1 cellular context compared by ENCODE assay signal in the genomic region with DNA sequence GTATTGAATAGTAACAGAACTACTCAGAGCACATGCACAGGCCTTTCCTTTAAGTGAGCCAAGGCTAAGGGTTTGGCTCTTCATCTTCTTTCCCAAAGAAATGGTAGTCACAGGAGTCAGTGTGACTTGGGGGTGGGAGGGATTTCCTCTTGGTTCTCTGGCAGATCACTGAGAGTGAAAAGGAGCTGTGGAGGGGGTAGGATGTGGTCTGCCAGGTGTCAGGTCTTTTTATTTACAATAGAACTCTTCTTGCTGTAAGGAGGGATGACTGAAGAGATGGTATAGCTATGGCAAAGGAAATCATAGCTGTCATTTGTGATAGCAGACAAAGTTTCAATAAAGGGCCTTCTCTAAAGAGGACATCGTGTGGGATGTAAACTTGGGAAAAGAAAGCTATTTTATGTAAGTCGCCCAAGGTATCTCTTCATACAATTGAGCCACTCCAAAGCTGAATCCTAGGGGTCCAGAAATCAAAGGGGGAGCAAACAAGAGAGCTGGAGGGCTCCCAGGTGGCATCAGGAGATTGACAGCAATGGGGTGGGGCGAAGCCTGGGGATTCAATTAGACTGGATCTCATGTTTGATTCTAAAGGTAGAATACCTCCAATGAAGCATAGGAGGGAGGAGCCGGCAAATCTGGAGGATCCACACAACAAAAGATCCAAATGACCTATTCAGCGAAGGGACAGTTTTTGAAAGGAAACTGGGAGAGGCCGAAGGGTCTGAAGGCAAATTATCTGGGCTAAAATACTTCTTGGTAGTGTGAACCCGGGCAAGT.
TF ChIP-seq lines count a peak whose summit lies in the region.

No MANE protein-coding gene starts in this region.

TF ChIP-seq in IMR-90, 13 proteins besides CTCF, POLR2A, EP300 and RAD21 (continued from another document):
- no peak for TF ChIP-seq BHLHE40 (IDR thresholded peaks at IDR 0.05; ENCODE audit: low read depth, low read length)
- TF ChIP-seq RFX5 (IDR thresholded peaks at IDR 0.05; ENCODE audit: low read depth, low read length) = no peak
- no peak for TF ChIP-seq RCOR1 (IDR thresholded peaks at IDR 0.05; ENCODE audit: insufficient replicate concordance, low read length)
TF ChIP-seq in IMR-90: peak in this region for 0.
